8 cellular contexts compared by ENCODE assay signal in genomic region chr10:114937962-114938817, GRCh38. TPM values are rescaled to one million over a fixed set of nuclear protein-coding genes. Genes with fewer than 3 reads are reported as not detected.
DNase-seq lines count a peak whose midpoint lies in the region; ATAC-seq and TF ChIP-seq lines count a peak whose summit lies in the region.

Gene TRUB1 (plus strand): TSS chr10:114938195. CDS start chr10:114938254, 59 bp downstream.

- H3K27ac Mint-ChIP-seq in nephron progenitor cell, result peak within 1 kb of the TSS; percentile 98
- H3K27ac Mint-ChIP-seq in stimulated activated naive CD8-positive, alpha-beta T cell treated with anti-CD3 and anti-CD28 coated beads, Interleukin-15, amount 100 ng/mL, for 72 hours, result peak within 1 kb of the TSS; percentile 98 to 100

- H3K27me3 ChIP-seq in H7 (ENCODE audit: control insufficient read depth, insufficient read depth, low read length), result no peaks in the 10 kb centered on the region

- peak within 1 kb of the TSS; percentile 79 for H3K4me3 ChIP-seq in H7 (ENCODE audit: insufficient read depth, low read depth, low read length)

- no peaks in the 10 kb centered on the region for H3K9me3 Mint-ChIP-seq in nephron progenitor cell
- H3K9me3 Mint-ChIP-seq in stimulated activated naive CD8-positive, alpha-beta T cell treated with anti-CD3 and anti-CD28 coated beads, Interleukin-15, amount 100 ng/mL, for 72 hours, result peaks cover 0 to 4% of the 10 kb centered on the region in 2 donors

- peak; percentile 99 for ATAC-seq in stimulated activated naive CD8-positive, alpha-beta T cell treated with anti-CD3 and anti-CD28 coated beads, Interleukin-15, amount 100 ng/mL, for 72 hours

- no peaks in the 10 kb centered on the region for H3K27me3 Mint-ChIP-seq in nephron progenitor cell (ENCODE audit: low read depth, poor library complexity)
- H3K27me3 Mint-ChIP-seq in stimulated activated naive CD8-positive, alpha-beta T cell treated with anti-CD3 and anti-CD28 coated beads, Interleukin-15, amount 100 ng/mL, for 72 hours, result no peaks in the 10 kb centered on the region

- no peak for TF ChIP-seq CTCF in nephron progenitor cell (IDR thresholded peaks at IDR 0.05)

- H3K36me3 Mint-ChIP-seq in nephron progenitor cell (ENCODE audit: low read depth), result peaks cover 27% of the 10 kb centered on the region

- DNase-seq in ELF-1 (ENCODE audit: low read depth, low spot score), result peak; percentile 94
- peak; percentile 75 for DNase-seq in H7
- DNase-seq in M059J (ENCODE audit: low read depth), result peak; percentile 94
- peak; percentile 93 to 95 for DNase-seq in SHP77 (lab: John Stamatoyannopoulos, UW)
- DNase-seq in activated effector memory CD4-positive, alpha-beta T cell treated with Interleukin-2 at 50 U/mL for 16 hours, result peak; percentile 78
- DNase-seq in fibroblast of the conjunctiva (ENCODE audit: low read depth), result peak; percentile 88
- DNase-seq in nephron progenitor cell, result peak; percentile 85
- DNase-seq in stimulated activated naive CD8-positive, alpha-beta T cell treated with anti-CD3 and anti-CD28 coated beads, Interleukin-15, amount 100 ng/mL, for 72 hours, result peak; percentile 80 to 89

- H3K4me1 Mint-ChIP-seq in nephron progenitor cell, result peaks cover 25% of the 10 kb centered on the region
- peaks cover 46% of the 10 kb centered on the region for H3K4me1 Mint-ChIP-seq in stimulated activated naive CD8-positive, alpha-beta T cell treated with anti-CD3 and anti-CD28 coated beads, Interleukin-15, amount 100 ng/mL, for 72 hours

- H3K36me3 ChIP-seq in H7 (replicated peaks; ENCODE audit: control insufficient read depth, insufficient read depth, low read length), result peaks cover 6% of the 10 kb centered on the region

- H3K4me3 Mint-ChIP-seq in nephron progenitor cell, result peak within 1 kb of the TSS; percentile 99
- H3K4me3 Mint-ChIP-seq in stimulated activated naive CD8-positive, alpha-beta T cell treated with anti-CD3 and anti-CD28 coated beads, Interleukin-15, amount 100 ng/mL, for 72 hours, result peak within 1 kb of the TSS; percentile 92 to 96

RNA-seq across cellular contexts. Expression of gene TRUB1, which starts in this region (rescaled TPM):
- total RNA-seq in H7 (2014; rRNA removed; shearing (Covaris generic)), result 22.9 and 27.2 TPM in 2 replicates
- total RNA-seq in M059J (2014; rRNA removed; shearing (Covaris generic)), result 28.3 and 35.5 TPM in 2 replicates

Comparison
In these comparisons a context has a peak if more than half of its experiments do, and no peak if none do; other contexts are left out.
1. Peak in every context shown above with its lines: DNase-seq, ATAC-seq and H3K4me3 ChIP-seq.